In genomic region chr12:64186789-64187188, GRCh38 we compare ENCODE assay signal across 10 cellular contexts. TPM values are rescaled to one million over a fixed set of nuclear protein-coding genes. Genes with fewer than 3 reads are reported as not detected.
DNase-seq lines count a peak whose midpoint lies in the region; ATAC-seq, FAIRE-seq and TF ChIP-seq lines count a peak whose summit lies in the region.
"Had no signal": no experiment of that assay in that cellular context is flagged by ENCODE, and none has a peak within 500 bp of the region (broad histone marks: within the 10 kb centered on the region; RNA-seq: fewer than 3 reads in every experiment).

No MANE protein-coding gene starts in this region.

- TF ChIP-seq CTCF in fibroblast of the aortic adventitia (IDR thresholded peaks at IDR 0.05; ENCODE audit: insufficient read depth, low read length) = no peak

- ATAC-seq in GM18520 (IDR thresholded peaks at IDR 0.05; ENCODE audit: unreplicated experiment) (peak; percentile 99), GM21825 (IDR thresholded peaks at IDR 0.05; ENCODE audit: unreplicated experiment) (peak; percentile 83), HG03469 (IDR thresholded peaks at IDR 0.05; ENCODE audit: unreplicated experiment) (peak; percentile 80)
- ATAC-seq: natural killer cell had no signal

- H3K4me3 ChIP-seq in fibroblast of the aortic adventitia (ENCODE audit: low read depth, low read length) = no peak overlapping the region

- FAIRE-seq in urothelium cell line (lab: Jason Lieb, UNC) = no peak

- DNase-seq in fibroblast of the aortic adventitia (ENCODE audit: low read depth) (peak; percentile 52), urothelium cell line (ENCODE audit: low spot score) (no peak), NCI-H2196 (lab: John Stamatoyannopoulos, UW; ENCODE audit: unreplicated experiment) (no peak), cerebellar nuclear complex (lab: John Stamatoyannopoulos, UW) (no peak)
- DNase-seq in stimulated activated naive CD4-positive, alpha-beta T cell (lab: John Stamatoyannopoulos, UW) = no peak
- DNase-seq: activated T-cell treated with anti-CD3 and anti-CD28 coated beads for 4 hours, natural killer cell had no signal

RNA-seq across cellular contexts. Expression of gene KICS2, which starts 35.3 kb away (rescaled TPM):
- 3.8 and 9.0 TPM in 2 replicates for total RNA-seq in fibroblast of the aortic adventitia (ENCODE audit: low replicate concordance)
